12 cellular contexts compared by ENCODE assay signal in genomic region chr15:52378746-52379394, GRCh38.
DNase-seq lines count a peak whose midpoint lies in the region; ATAC-seq and TF ChIP-seq lines count a peak whose summit lies in the region.
"Had no signal": no experiment of that assay in that cellular context is flagged by ENCODE, and none has a peak within 500 bp of the region (broad histone marks: within the 10 kb centered on the region; RNA-seq: fewer than 3 reads in every experiment).

No MANE protein-coding gene starts in this region.

- WGBS in psoas muscle, 3 donors, result 84 to 98% (median 97%) methylated on average over 6 of the region's 6 CpGs

- no peaks in the 10 kb centered on the region for H4K20me1 ChIP-seq in MM.1S (ENCODE audit: insufficient read depth, low read length)

- peak; percentile 46 for ATAC-seq in GM19043 (IDR thresholded peaks at IDR 0.05; ENCODE audit: low read depth, unreplicated experiment)
- peak; percentile 49 for ATAC-seq in HG02840 (IDR thresholded peaks at IDR 0.05; ENCODE audit: low FRiP score, unreplicated experiment)
- no peak for ATAC-seq in psoas muscle
- ATAC-seq: GM23338 had no signal

- peaks cover 39% of the 10 kb centered on the region for H3K4me1 ChIP-seq in MM.1S (ENCODE audit: low read length)
- H3K4me1 ChIP-seq in psoas muscle, result no peaks in the 10 kb centered on the region

- H3F3A ChIP-seq in MM.1S (ENCODE audit: insufficient read depth, low read length), result peaks cover 45% of the 10 kb centered on the region

- peak overlapping the region; percentile 96 for H3K27ac ChIP-seq in MM.1S (ENCODE audit: low read length)
- H3K27ac ChIP-seq in psoas muscle, result no peak overlapping the region

- no peaks in the 10 kb centered on the region for H3K9me3 ChIP-seq in MM.1S (replicated peaks; ENCODE audit: insufficient read depth, low read length)
- no peaks in the 10 kb centered on the region for H3K9me3 ChIP-seq in psoas muscle

- TF ChIP-seq CTCF in MM.1S (IDR thresholded peaks at IDR 0.05; ENCODE audit: low read length) (no peak), psoas muscle (IDR thresholded peaks at IDR 0.05) (no peak)

- no peaks in the 10 kb centered on the region for H3K27me3 ChIP-seq in MM.1S (replicated peaks; ENCODE audit: insufficient read depth, low read length)
- H3K27me3 ChIP-seq in psoas muscle (ENCODE audit: insufficient read depth in 3 of 3, low read length in 2 of 3), result no peaks in the 10 kb centered on the region

- peak overlapping the region; percentile 72 for H3K9ac ChIP-seq in MM.1S (ENCODE audit: low read length)

- no peak for DNase-seq in MM.1S
- DNase-seq in NK-92 (lab: John Stamatoyannopoulos, UW; ENCODE audit: unreplicated experiment), result no peak
- DNase-seq in stimulated activated naive CD4-positive, alpha-beta T cell (lab: John Stamatoyannopoulos, UW), result no peak
- DNase-seq in H4 (ENCODE audit: low spot score), result no peak
- DNase-seq in psoas muscle, result no peak
- DNase-seq: cortex of kidney, glutamatergic neuron, NCI-H526 had no signal

- H3K4me3 ChIP-seq in MM.1S (ENCODE audit: low read length) (peak overlapping the region; percentile 20; the same call in 1 of the 2 replicates), psoas muscle (no peak overlapping the region)
- H3K4me3 ChIP-seq: GM23338 had no signal

- peak overlapping the region; percentile 64; the same call in 1 of the 2 replicates for H3K4me2 ChIP-seq in MM.1S (ENCODE audit: low read depth, low read length)
- H3K4me2 ChIP-seq: GM23338 had no signal

- peak; percentile 11 for TF ChIP-seq POLR2A in GM15510 (IDR thresholded peaks at IDR 0.05; ENCODE audit: borderline replicate concordance, extremely low read depth, insufficient read length)

- H3K9me2 ChIP-seq in MM.1S (replicated peaks; ENCODE audit: insufficient read depth, low read length), result no peaks in the 10 kb centered on the region

- H3K36me3 ChIP-seq in MM.1S (replicated peaks; ENCODE audit: insufficient read depth, low read length) (peaks cover 23% of the 10 kb centered on the region), psoas muscle (ENCODE audit: insufficient read depth in 1 of 2, low read depth in 1 of 2) (peaks cover 3 to 76% of the 10 kb centered on the region in 2 donors)

- intact Hi-C loops in psoas muscle (cut with DNase I), result no loop called here

- no peak overlapping the region for H2AFZ ChIP-seq in MM.1S (ENCODE audit: low read length)
- H2AFZ ChIP-seq: GM23338 had no signal

- peaks cover 20% of the 10 kb centered on the region for H3K79me2 ChIP-seq in MM.1S (ENCODE audit: low read length)

Comparison
In these comparisons a context has a peak if more than half of its experiments do, and no peak if none do; other contexts are left out.
1. ATAC-seq: peak in GM19043 (single experiment) and HG02840 (single experiment); none in psoas muscle (0 of 4).